9 cellular contexts compared by ENCODE assay signal in the genomic region with DNA sequence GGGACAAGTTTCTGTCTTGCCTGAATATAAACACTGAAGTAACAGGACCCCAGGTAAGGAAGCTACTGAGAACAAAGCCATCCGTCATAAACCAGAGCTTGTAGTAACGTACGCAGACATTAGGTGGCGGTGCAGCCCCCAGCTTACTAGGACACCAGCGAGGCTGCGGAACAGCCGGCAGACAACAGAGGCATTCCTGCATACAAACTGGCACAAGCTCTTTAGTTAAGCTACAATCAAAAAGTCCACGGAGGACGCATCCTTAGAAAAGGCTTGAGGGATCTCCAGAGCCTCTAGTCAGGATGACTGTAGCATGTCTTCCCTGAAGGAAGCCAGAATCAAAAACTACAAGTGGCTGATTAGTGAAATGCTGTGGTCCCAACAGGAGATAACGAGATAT. TPM values are rescaled to one million over a fixed set of nuclear protein-coding genes. Genes with fewer than 3 reads are reported as not detected.
A peak's percentile ranks its signal among the peaks of the same experiment; 100 is the strongest.
DNase-seq lines count a peak whose midpoint lies in the region; ATAC-seq and TF ChIP-seq lines count a peak whose summit lies in the region.
"Had no signal": no experiment of that assay in that cellular context is flagged by ENCODE, and none has a peak within 500 bp of the region (broad histone marks: within the 10 kb centered on the region; RNA-seq: fewer than 3 reads in every experiment).

No MANE protein-coding gene starts in this region.

- H3K4me1 ChIP-seq in GM23248 (ENCODE audit: insufficient read depth) (no peaks in the 10 kb centered on the region), hepatocyte (ENCODE audit: insufficient read depth) (no peaks in the 10 kb centered on the region), MM.1S (ENCODE audit: low read length) (no peaks in the 10 kb centered on the region)

- no peak overlapping the region for H3K9ac ChIP-seq in GM23248
- H3K9ac ChIP-seq in MM.1S (ENCODE audit: low read length) = no peak overlapping the region

- WGBS in GM23248 (ENCODE audit: low coverage in 1 of 2, low lambda C conversion rate in 2 of 2, missing lambda C conversion rate in 2 of 2), 2 experiments = 46 to 47% methylated on average over 10 of the region's 10 CpGs
- 24% methylated on average over 10 of the region's 10 CpGs for WGBS in hepatocyte (ENCODE audit: low lambda C conversion rate, missing lambda C conversion rate)

- no peaks in the 10 kb centered on the region for H3K27me3 ChIP-seq in GM23248 (replicated peaks; ENCODE audit: insufficient read depth)
- no peaks in the 10 kb centered on the region for H3K27me3 ChIP-seq in hepatocyte
- no peaks in the 10 kb centered on the region for H3K27me3 ChIP-seq in MM.1S (replicated peaks; ENCODE audit: insufficient read depth, low read length)
- H3K27me3 ChIP-seq: neutrophil had no signal

- in situ Hi-C loops in GM23248 (cut with MboI) = no loop called here

- H3K36me3 ChIP-seq in GM23248 (ENCODE audit: low read depth) (peaks cover 49% of the 10 kb centered on the region), hepatocyte (replicated peaks; ENCODE audit: insufficient read depth, low read depth) (peaks cover 10% of the 10 kb centered on the region), MM.1S (replicated peaks; ENCODE audit: insufficient read depth, low read length) (no peaks in the 10 kb centered on the region)

- H3K4me3 ChIP-seq in GM23248 (no peak overlapping the region), hepatocyte (no peak overlapping the region), skeletal muscle cell (ENCODE audit: low read depth, low read length) (no peak overlapping the region), MM.1S (ENCODE audit: low read length) (no peak overlapping the region)

- no peak for ATAC-seq in esophagus mucosa
- ATAC-seq in activated CD4-positive, CD25-positive, alpha-beta regulatory T cell treated with anti-CD3 and anti-CD28 coated beads, Interleukin-2, amount 50 U/mL, for 24 hours = no peak

- no peaks in the 10 kb centered on the region for H3K9me2 ChIP-seq in GM23248 (ENCODE audit: insufficient read depth)
- H3K9me2 ChIP-seq in hepatocyte (replicated peaks; ENCODE audit: insufficient read depth) = no peaks in the 10 kb centered on the region
- H3K9me2 ChIP-seq in MM.1S (replicated peaks; ENCODE audit: insufficient read depth, low read length) = no peaks in the 10 kb centered on the region

- no peak overlapping the region for H2AFZ ChIP-seq in GM23248
- H2AFZ ChIP-seq in hepatocyte = no peak overlapping the region
- H2AFZ ChIP-seq in MM.1S (ENCODE audit: low read length) = no peak overlapping the region

- no peaks in the 10 kb centered on the region; the same call in none of the 2 replicates for H4K20me1 ChIP-seq in GM23248 (ENCODE audit: insufficient read depth)
- peaks cover 3% of the 10 kb centered on the region for H4K20me1 ChIP-seq in hepatocyte (ENCODE audit: insufficient read depth, poor library complexity, severe bottlenecking)
- H4K20me1 ChIP-seq in MM.1S (ENCODE audit: insufficient read depth, low read length) = no peaks in the 10 kb centered on the region

- H3F3A ChIP-seq in GM23248 (ENCODE audit: insufficient read depth) (peaks cover 11% of the 10 kb centered on the region; the same call in 1 of the 2 replicates), MM.1S (ENCODE audit: insufficient read depth, low read length) (no peaks in the 10 kb centered on the region)

- H3K4me2 ChIP-seq in GM23248 (ENCODE audit: unreplicated experiment) = no peak overlapping the region
- no peak overlapping the region for H3K4me2 ChIP-seq in hepatocyte
- H3K4me2 ChIP-seq in MM.1S (ENCODE audit: low read depth, low read length) = no peak overlapping the region

- H3K9me3 ChIP-seq in GM23248 (ENCODE audit: low read depth) (no peaks in the 10 kb centered on the region), hepatocyte (ENCODE audit: low read depth) (peaks cover 13% of the 10 kb centered on the region), MM.1S (replicated peaks; ENCODE audit: insufficient read depth, low read length) (no peaks in the 10 kb centered on the region)

- H3K79me2 ChIP-seq in GM23248 (ENCODE audit: insufficient read depth) = peaks cover 66% of the 10 kb centered on the region
- peaks cover 29% of the 10 kb centered on the region for H3K79me2 ChIP-seq in hepatocyte
- H3K79me2 ChIP-seq in MM.1S (ENCODE audit: low read length) = no peaks in the 10 kb centered on the region

- H3K27ac ChIP-seq in GM23248 (no peak overlapping the region), hepatocyte (no peak overlapping the region), MM.1S (ENCODE audit: low read length) (no peak overlapping the region)
- H3K27ac ChIP-seq: neutrophil had no signal

- peak; percentile 67 for DNase-seq in GM23248
- peak; percentile 53 for DNase-seq in amniotic epithelial cell (ENCODE audit: low read depth)
- DNase-seq in hepatocyte (ENCODE audit: low spot score) = peak; percentile 78
- peak; percentile 3 for DNase-seq in skeletal muscle cell (ENCODE audit: low read depth)
- DNase-seq in MM.1S = no peak
- no peak for DNase-seq in GM20000 (ENCODE audit: low spot score)

- TF ChIP-seq CTCF in hepatocyte (IDR thresholded peaks at IDR 0.05; ENCODE audit: poor library complexity) = peak; percentile 67
- no peak for TF ChIP-seq CTCF in MM.1S (IDR thresholded peaks at IDR 0.05; ENCODE audit: low read length)
- no peak for TF ChIP-seq CTCF in GM20000 (IDR thresholded peaks at IDR 0.05; ENCODE audit: extremely low read depth, missing control alignments)

RNA-seq across cellular contexts. Expression of a gene that starts 26.2 kb away (rescaled TPM):
- 20.2 and 23.0 TPM in 2 replicates for total RNA-seq in GM23248 (2014; rRNA removed; shearing (Covaris generic))
- polyA plus RNA-seq in GM23248 (2016; fragmentation: Nextera tagmentation; extraction: Ambion mirVana) = 18.2 and 20.6 TPM in 2 replicates
- total RNA-seq in hepatocyte = 52.5 and 53.1 TPM in 2 replicates
- polyA plus RNA-seq in hepatocyte = 23.5 and 28.0 TPM in 2 replicates
- 9.2 TPM for total RNA-seq in esophagus mucosa

RNA-seq across cellular contexts. Expression of a gene that starts 32.4 kb away (rescaled TPM):
- not detected in 2 replicates for total RNA-seq in GM23248 (2014; rRNA removed; shearing (Covaris generic))
- polyA plus RNA-seq in GM23248 (2016; fragmentation: Nextera tagmentation; extraction: Ambion mirVana) = not detected in 2 replicates
- total RNA-seq in hepatocyte = 2.5 and 4.5 TPM in 2 replicates
- 2.5 and 4.1 TPM in 2 replicates for polyA plus RNA-seq in hepatocyte
- not detected for total RNA-seq in esophagus mucosa

RNA-seq across cellular contexts. Expression of a gene that starts 55.7 kb away (rescaled TPM):
- 9.4 and 18.7 TPM in 2 replicates for total RNA-seq in GM23248 (2014; rRNA removed; shearing (Covaris generic))
- polyA plus RNA-seq in GM23248 (2016; fragmentation: Nextera tagmentation; extraction: Ambion mirVana) (7.9 and 8.9 TPM in 2 replicates), hepatocyte (7.4 and 15.2 TPM in 2 replicates)
- total RNA-seq in hepatocyte (14.6 and 24.1 TPM in 2 replicates), esophagus mucosa (0.28 TPM)

Comparison
In these comparisons a context has a peak if more than half of its experiments do, and no peak if none do; other contexts are left out.
1. DNase-seq: peak in GM23248 (single experiment), amniotic epithelial cell (single experiment), hepatocyte (single experiment) and skeletal muscle cell (single experiment); none in MM.1S (single experiment) and GM20000 (single experiment).